13 cellular contexts compared by ENCODE assay signal in genomic region chr15:82919231-82919886, GRCh38. TPM values are rescaled to one million over a fixed set of nuclear protein-coding genes. Genes with fewer than 3 reads are reported as not detected.
DNase-seq lines count a peak whose midpoint lies in the region; ATAC-seq and TF ChIP-seq lines count a peak whose summit lies in the region.
"Had no signal": no experiment of that assay in that cellular context is flagged by ENCODE, and none has a peak within 500 bp of the region (broad histone marks: within the 10 kb centered on the region; RNA-seq: fewer than 3 reads in every experiment).

No MANE protein-coding gene starts in this region.

- peaks cover 4% of the 10 kb centered on the region for H3K4me1 Mint-ChIP-seq in nephron progenitor cell
- H3K4me1 Mint-ChIP-seq: activated CD8-positive, alpha-beta memory T cell treated with anti-CD3 and anti-CD28 coated beads, Interleukin-2, amount 10 ng/mL, durations not matched to agents 7 days and 5 days; naive thymus-derived CD4-positive, alpha-beta T cell had no signal

- H3K27ac Mint-ChIP-seq in nephron progenitor cell: peak overlapping the region; percentile 16
- no peak overlapping the region for H3K27ac Mint-ChIP-seq in activated naive CD4-positive, alpha-beta T cell treated with anti-CD3 and anti-CD28 coated beads, Interleukin-2, amount 50 U/mL, for 72 hours
- H3K27ac Mint-ChIP-seq: activated CD8-positive, alpha-beta memory T cell treated with anti-CD3 and anti-CD28 coated beads, Interleukin-2, amount 10 ng/mL, durations not matched to agents 7 days and 5 days; effector memory CD8-positive, alpha-beta T cell; naive thymus-derived CD4-positive, alpha-beta T cell had no signal

- peaks cover 3% of the 10 kb centered on the region for H3K27me3 Mint-ChIP-seq in nephron progenitor cell (ENCODE audit: low read depth, poor library complexity)

- no peak for TF ChIP-seq CTCF in nephron progenitor cell (IDR thresholded peaks at IDR 0.05)

- in situ Hi-C loops in G401 (cut with HindIII; ENCODE audit: low sequenced_read_pairs): no loop called here

- no peak overlapping the region for H3K4me3 Mint-ChIP-seq in nephron progenitor cell
- H3K4me3 Mint-ChIP-seq: activated CD8-positive, alpha-beta memory T cell treated with anti-CD3 and anti-CD28 coated beads, Interleukin-2, amount 10 ng/mL, durations not matched to agents 7 days and 5 days; effector memory CD8-positive, alpha-beta T cell; naive thymus-derived CD4-positive, alpha-beta T cell had no signal

- peak; percentile 96 for ATAC-seq in esophagus mucosa
- ATAC-seq in activated naive CD4-positive, alpha-beta T cell treated with anti-CD3 and anti-CD28 coated beads, Interleukin-2, amount 50 U/mL, for 72 hours: no peak
- ATAC-seq: activated CD8-positive, alpha-beta memory T cell treated with anti-CD3 and anti-CD28 coated beads, Interleukin-2, amount 10 ng/mL, durations not matched to agents 7 days and 5 days; effector memory CD8-positive, alpha-beta T cell; naive thymus-derived CD4-positive, alpha-beta T cell had no signal

- peak; percentile 88 for DNase-seq in G401 (ENCODE audit: low spot score)
- peak; percentile 96 for DNase-seq in NCI-H69 (lab: John Stamatoyannopoulos, UW)
- DNase-seq in nephron progenitor cell: no peak
- no peak for DNase-seq in glomerular visceral epithelial cell (ENCODE audit: extremely low spot score)
- no peak for DNase-seq in UCSD-AML1 (lab: John Stamatoyannopoulos, UW; ENCODE audit: unreplicated experiment)
- DNase-seq in effector CD4-positive, alpha-beta T cell: no peak
- DNase-seq in activated naive CD4-positive, alpha-beta T cell treated with anti-CD3 and anti-CD28 coated beads, Interleukin-2, amount 50 U/mL, for 72 hours (ENCODE audit: low spot score in 2 of 2): no peak
- DNase-seq: activated CD8-positive, alpha-beta memory T cell treated with anti-CD3 and anti-CD28 coated beads, Interleukin-2, amount 10 ng/mL, durations not matched to agents 7 days and 5 days; effector memory CD8-positive, alpha-beta T cell; naive thymus-derived CD4-positive, alpha-beta T cell; NCI-H187; T1000 had no signal

- no peaks in the 10 kb centered on the region for H3K9me3 Mint-ChIP-seq in nephron progenitor cell
- H3K9me3 Mint-ChIP-seq in activated naive CD4-positive, alpha-beta T cell treated with anti-CD3 and anti-CD28 coated beads, Interleukin-2, amount 50 U/mL, for 72 hours: no peaks in the 10 kb centered on the region
- H3K9me3 Mint-ChIP-seq: effector memory CD8-positive, alpha-beta T cell; naive thymus-derived CD4-positive, alpha-beta T cell had no signal

- no peaks in the 10 kb centered on the region for H3K36me3 Mint-ChIP-seq in nephron progenitor cell (ENCODE audit: low read depth)
- no peaks in the 10 kb centered on the region for H3K36me3 Mint-ChIP-seq in activated naive CD4-positive, alpha-beta T cell treated with anti-CD3 and anti-CD28 coated beads, Interleukin-2, amount 50 U/mL, for 72 hours
- H3K36me3 Mint-ChIP-seq: activated CD8-positive, alpha-beta memory T cell treated with anti-CD3 and anti-CD28 coated beads, Interleukin-2, amount 10 ng/mL, durations not matched to agents 7 days and 5 days; naive thymus-derived CD4-positive, alpha-beta T cell had no signal

RNA-seq across cellular contexts. Expression of gene HOMER2, which starts 33.2 kb away (rescaled TPM):
- 36.0 and 40.4 TPM in 2 replicates for total RNA-seq in G401 (2014; rRNA removed; shearing (Covaris generic))
- 26.3 TPM for total RNA-seq in esophagus mucosa
- 1 to 10 TPM; 2.2 to 4.4 TPM for total RNA-seq in activated naive CD4-positive, alpha-beta T cell treated with anti-CD3 and anti-CD28 coated beads, Interleukin-2, amount 50 U/mL, for 72 hours

Comparison
In these comparisons a context has a peak if more than half of its experiments do, and no peak if none do; other contexts are left out.
1. DNase-seq: peak in G401 (single experiment) and NCI-H69 (single experiment); none in nephron progenitor cell (single experiment), glomerular visceral epithelial cell (single experiment), UCSD-AML1 (single experiment), effector CD4-positive, alpha-beta T cell (single experiment) and activated naive CD4-positive, alpha-beta T cell treated with anti-CD3 and anti-CD28 coated beads, Interleukin-2, amount 50 U/mL, for 72 hours (0 of 2).